9 cellular contexts compared by ENCODE assay signal in the genomic region with DNA sequence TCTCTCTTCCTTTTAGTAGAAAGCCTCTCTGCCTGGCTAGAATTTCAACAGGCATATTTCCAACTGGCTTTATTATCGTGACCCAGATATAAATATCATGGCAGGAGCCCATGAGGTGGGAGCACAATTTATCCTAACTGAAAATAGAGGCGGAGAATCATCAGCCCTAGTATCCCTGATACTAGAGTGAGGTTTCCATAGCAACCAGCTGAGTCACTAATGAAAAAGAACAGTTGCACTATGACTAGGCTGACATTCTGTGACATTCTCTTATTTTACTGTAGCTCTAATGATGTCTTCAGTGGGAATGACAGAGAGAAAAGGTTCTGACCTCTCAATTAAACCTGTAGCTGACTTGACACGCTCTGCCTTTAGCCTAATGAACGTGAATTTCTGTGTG.
A peak's percentile ranks its signal among the peaks of the same experiment; 100 is the strongest.
DNase-seq lines count a peak whose midpoint lies in the region; ATAC-seq and TF ChIP-seq lines count a peak whose summit lies in the region.
"Had no signal": no experiment of that assay in that cellular context is flagged by ENCODE, and none has a peak within 500 bp of the region (broad histone marks: within the 10 kb centered on the region; RNA-seq: fewer than 3 reads in every experiment).

No MANE protein-coding gene starts in this region.

- TF ChIP-seq POLR2A in transverse colon (IDR thresholded peaks at IDR 0.05) = no peak

- ATAC-seq in GM21576 (IDR thresholded peaks at IDR 0.05; ENCODE audit: unreplicated experiment) = peak; percentile 54

- peak; percentile 59 for DNase-seq in Caki2 (ENCODE audit: low read depth)
- peak; percentile 35 for DNase-seq in NCI-H2171 treated with DMSO at 0.1 percent for 48 hours (lab: John Stamatoyannopoulos, UW)
- DNase-seq in fibroblast of the aortic adventitia (ENCODE audit: low read depth) = peak; percentile 70
- no peak for DNase-seq in GDM1 (lab: John Stamatoyannopoulos, UW)
- DNase-seq in stimulated activated CD4-positive, alpha-beta T cell treated with anti-CD3 and anti-CD28 coated beads, Interleukin-2, amount 100 ng/mL, for 24 hours = no peak
- no peak for DNase-seq in transverse colon
- DNase-seq in HAP-1 (ENCODE audit: low spot score in 2 of 2) = no peak

- no peak for TF ChIP-seq CTCF in fibroblast of the aortic adventitia (IDR thresholded peaks at IDR 0.05; ENCODE audit: insufficient read depth, low read length)
- TF ChIP-seq CTCF in transverse colon (IDR thresholded peaks at IDR 0.05) = no peak

- H3K36me3 ChIP-seq in transverse colon (no peaks in the 10 kb centered on the region), HAP-1 (replicated peaks) (no peaks in the 10 kb centered on the region)

- H3K4me3 ChIP-seq in fibroblast of the aortic adventitia (ENCODE audit: low read depth, low read length) = no peak overlapping the region
- no peak overlapping the region for H3K4me3 ChIP-seq in transverse colon
- H3K4me3 ChIP-seq in HAP-1 = no peak overlapping the region
- H3K4me3 ChIP-seq: lung had no signal

- no peak overlapping the region for H3K27ac ChIP-seq in transverse colon

- H3K27me3 ChIP-seq in transverse colon (no peaks in the 10 kb centered on the region), HAP-1 (ENCODE audit: low read depth) (peaks cover 4% of the 10 kb centered on the region; the same call in 1 of the 2 replicates)

- 71 to 100% methylated on average over 1 to 4 of the region's 4 CpGs for WGBS in transverse colon (ENCODE audit: low coverage in 1 of 2), 2 donors

- no peak for TF ChIP-seq EP300 in transverse colon (IDR thresholded peaks at IDR 0.05; ENCODE audit: low read depth)

- intact Hi-C loops in transverse colon (cut with DNase I; ENCODE audit: low total_unique reads) = no loop called here

- H3K9me3 ChIP-seq in transverse colon = no peaks in the 10 kb centered on the region
- no peaks in the 10 kb centered on the region for H3K9me3 ChIP-seq in HAP-1

- in situ Hi-C loops in Caki2 (cut with HindIII; ENCODE audit: low pct_unique_long_range_greater_than_20kb, low sequenced_read_pairs) = no loop called here
- in situ Hi-C loops in transverse colon (cut with MboI; ENCODE audit: low pct_ligation_motif_present in 1 of 4, low pct_unique_long_range_greater_than_20kb in 1 of 4, low sequenced_read_pairs in 3 of 4) = no loop called here
- in situ Hi-C loops in HAP-1 (cut with MboI; ENCODE audit: low sequenced_read_pairs) = no loop called here

- peaks cover 0 to 7% (median 0%) of the 10 kb centered on the region in 4 donors for H3K4me1 ChIP-seq in transverse colon
- no peaks in the 10 kb centered on the region for H3K4me1 ChIP-seq in HAP-1

Comparison
In these comparisons a context has a peak if more than half of its experiments do, and no peak if none do; other contexts are left out.
1. DNase-seq: peak in Caki2 (single experiment), NCI-H2171 treated with DMSO at 0.1 percent for 48 hours (single experiment) and fibroblast of the aortic adventitia (single experiment); none in GDM1 (single experiment), stimulated activated CD4-positive, alpha-beta T cell treated with anti-CD3 and anti-CD28 coated beads, Interleukin-2, amount 100 ng/mL, for 24 hours (0 of 2), transverse colon (single experiment) and HAP-1 (0 of 2).